In the genomic region with DNA sequence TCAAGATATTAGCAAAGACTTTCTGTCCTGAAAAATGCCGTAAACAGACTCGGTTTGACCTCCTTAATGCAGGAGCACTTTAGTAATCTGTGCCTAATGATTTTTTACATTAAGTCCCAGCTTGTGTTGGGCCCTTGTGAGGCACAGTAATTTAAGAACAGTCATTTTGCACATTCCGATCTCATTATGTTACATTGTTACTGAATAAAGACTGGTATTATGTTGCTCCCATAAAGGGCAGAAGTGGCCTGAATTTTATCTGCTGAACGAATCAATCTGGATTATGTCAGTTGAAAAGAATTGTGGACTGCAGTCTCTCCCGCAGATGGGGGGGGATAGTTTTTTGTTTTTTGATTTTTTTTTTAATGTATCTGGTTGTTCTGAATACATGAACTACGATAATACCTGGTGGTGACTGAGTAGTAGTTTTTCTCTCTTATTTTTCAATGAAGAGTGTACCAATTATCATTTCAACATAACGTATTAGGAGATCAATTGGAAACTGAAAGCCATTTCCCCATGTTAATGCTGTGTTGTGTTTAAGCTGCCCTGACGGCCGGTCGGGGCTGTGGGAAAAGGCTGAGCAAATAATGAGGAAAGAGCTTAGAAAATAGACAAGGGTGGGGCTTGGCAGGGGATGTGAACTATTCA, we compare ENCODE assay signal across 13 cellular contexts.
DNase-seq lines count a peak whose midpoint lies in the region; ATAC-seq and TF ChIP-seq lines count a peak whose summit lies in the region.
"Had no signal": no experiment of that assay in that cellular context is flagged by ENCODE, and none has a peak within 500 bp of the region (broad histone marks: within the 10 kb centered on the region; RNA-seq: fewer than 3 reads in every experiment).

No MANE protein-coding gene starts in this region.

- dilution Hi-C loops in mammary epithelial cell (cut with HindIII; ENCODE audit: low sequenced_read_pairs): no loop called here

- in situ Hi-C loops in mammary epithelial cell (cut with MboI; ENCODE audit: low sequenced_read_pairs in 2 of 2): loop anchor here (25.0 kb wide), 5 partner anchors 800 to 1900 kb away; no protein-coding TSS in a partner anchor

- no peak overlapping the region for H2AFZ ChIP-seq in mammary epithelial cell (ENCODE audit: low read depth, low read length)

- CTCF ChIA-PET in mammary epithelial cell (lab: Charles Lee; ENCODE audit: low non-redundant PET): no interaction called here

- no TSS peak for BruUV-seq in mammary epithelial cell (replicated peaks; lab: Mats Ljungman, UMichigan)

- H3K27me3 ChIP-seq in right atrium auricular region (no peaks in the 10 kb centered on the region), mammary epithelial cell (ENCODE audit: insufficient read depth, low read length) (no peaks in the 10 kb centered on the region)

- peak overlapping the region; percentile 30 for H3K4me2 ChIP-seq in mammary epithelial cell (ENCODE audit: insufficient read depth, low read depth, low read length)

- H3K36me3 ChIP-seq in right atrium auricular region: no peaks in the 10 kb centered on the region
- no peaks in the 10 kb centered on the region for H3K36me3 ChIP-seq in mammary epithelial cell (ENCODE audit: insufficient read depth, low read length)
- H3K36me3 ChIP-seq: heart left ventricle, transverse colon had no signal

- H3K27ac ChIP-seq in right atrium auricular region (peak overlapping the region in 1 of 2 donors; percentile 1), mammary epithelial cell (ENCODE audit: insufficient read depth, low read depth, low read length) (no peak overlapping the region)
- H3K27ac ChIP-seq: heart left ventricle, RWPE1 had no signal

- H3K4me1 ChIP-seq in right atrium auricular region (peaks cover 0 to 25% of the 10 kb centered on the region in 2 donors), mammary epithelial cell (ENCODE audit: insufficient read depth, low read length) (no peaks in the 10 kb centered on the region)

- H3K9me3 ChIP-seq in right atrium auricular region (no peaks in the 10 kb centered on the region), mammary epithelial cell (replicated peaks; ENCODE audit: insufficient read depth, low read length) (no peaks in the 10 kb centered on the region)
- H3K9me3 ChIP-seq: heart left ventricle, transverse colon had no signal

- TF ChIP-seq CTCF in right atrium auricular region (IDR thresholded peaks at IDR 0.05): no peak
- TF ChIP-seq CTCF in mammary epithelial cell (conservative IDR thresholded peaks at IDR 0.05 in 1 of 2, IDR thresholded peaks at IDR 0.05 in 1 of 2; ENCODE audit: extremely low read depth in 1 of 2, insufficient read depth in 1 of 2, low read depth in 1 of 2, low read length in 2 of 2): no peak

- no peak for DNase-seq in left ventricle myocardium superior
- no peak for DNase-seq in right atrium auricular region (ENCODE audit: low spot score)
- peak; percentile 41 for DNase-seq in mammary epithelial cell
- DNase-seq in myocyte (ENCODE audit: low read depth): peak; percentile 38
- DNase-seq in OCI-M2 (lab: John Stamatoyannopoulos, UW; ENCODE audit: unreplicated experiment): no peak
- DNase-seq in hippocampal formation (lab: John Stamatoyannopoulos, UW): no peak
- no peak for DNase-seq in activated CD8-positive, alpha-beta memory T cell treated with anti-CD3 and anti-CD28 coated beads, Interleukin-2, amount 50 U/mL, for 4 hours
- DNase-seq in DMS 273 treated with DMSO at 0.1 percent for 48 hours (lab: John Stamatoyannopoulos, UW): no peak
- DNase-seq: effector memory CD8-positive, alpha-beta T cell; heart left ventricle; NCI-H345; transverse colon had no signal

- H3K4me3 ChIP-seq in right atrium auricular region: no peak overlapping the region
- no peak overlapping the region for H3K4me3 ChIP-seq in mammary epithelial cell (replicated peaks in 1 of 3; ENCODE audit: insufficient read depth in 1 of 3, low read depth in 2 of 3, low read length in 3 of 3)
- H3K4me3 ChIP-seq: transverse colon had no signal

- 16% methylated on average over 10 of the region's 10 CpGs for WGBS in mammary epithelial cell (ENCODE audit: low coverage, missing lambda C conversion rate)

- no peaks in the 10 kb centered on the region for H4K20me1 ChIP-seq in mammary epithelial cell (ENCODE audit: insufficient read depth, low read length)

- no peak overlapping the region for H3K9ac ChIP-seq in mammary epithelial cell (ENCODE audit: insufficient read depth, low read length)

- H3K79me2 ChIP-seq in mammary epithelial cell (ENCODE audit: insufficient read depth, low read length): no peaks in the 10 kb centered on the region

- intact Hi-C loops in left ventricle myocardium superior (cut with micrococcal nuclease): no loop called here
- intact Hi-C loops in mammary epithelial cell (cut with micrococcal nuclease): no loop called here

- peak; percentile 30 for ATAC-seq in left ventricle myocardium superior
- ATAC-seq: effector memory CD8-positive, alpha-beta T cell; heart left ventricle had no signal

Comparison
In these comparisons a context has a peak if more than half of its experiments do, and no peak if none do; other contexts are left out.
1. DNase-seq: peak in mammary epithelial cell (single experiment) and myocyte (single experiment); none in left ventricle myocardium superior (single experiment), right atrium auricular region (single experiment), OCI-M2 (single experiment), hippocampal formation (0 of 2), activated CD8-positive, alpha-beta memory T cell treated with anti-CD3 and anti-CD28 coated beads, Interleukin-2, amount 50 U/mL, for 4 hours (single experiment) and DMS 273 treated with DMSO at 0.1 percent for 48 hours (single experiment).